In genomic region chr2:238101891-238102841, GRCh38 we compare ENCODE assay signal across 16 cellular contexts. TPM values are rescaled to one million over a fixed set of nuclear protein-coding genes. Genes with fewer than 3 reads are reported as not detected.
DNase-seq lines count a peak whose midpoint lies in the region; ATAC-seq and TF ChIP-seq lines count a peak whose summit lies in the region.
"Had no signal": no experiment of that assay in that cellular context is flagged by ENCODE, and none has a peak within 500 bp of the region (broad histone marks: within the 10 kb centered on the region; RNA-seq: fewer than 3 reads in every experiment).

No MANE protein-coding gene starts in this region.

- intact Hi-C loops in psoas muscle (cut with DNase I) = no loop called here

- H3K27ac Mint-ChIP-seq in H9 (0 out of 7 replicates have a peak overlapping the region, but pooled peaks of 1 of the 3 experiments have one; percentile 51), endodermal cell (no peak overlapping the region)

- H4K20me1 ChIP-seq in BLaER1 (no peaks in the 10 kb centered on the region), H9 (ENCODE audit: control insufficient read depth, insufficient read depth, insufficient read length) (no peaks in the 10 kb centered on the region)

- H3K36me3 Mint-ChIP-seq in H9 (ENCODE audit: insufficient read depth in 1 of 3, low read depth in 3 of 3) (peaks cover 0 to 4% (median 0%) of the 10 kb centered on the region in 3 experiments; a peak in 3 of 7 replicates), endodermal cell (ENCODE audit: low read depth) (no peaks in the 10 kb centered on the region)

- H3K56ac ChIP-seq in H9 (ENCODE audit: insufficient read length, low read depth, low read length) = no peak overlapping the region

- no peaks in the 10 kb centered on the region for H3K23me2 ChIP-seq in H9 (ENCODE audit: insufficient read length, low read depth, low read length, poor library complexity, severe bottlenecking)

- H3K18ac ChIP-seq in H9 (ENCODE audit: insufficient read length, low read depth, low read length) = no peak overlapping the region

- no peaks in the 10 kb centered on the region for H3K27me3 ChIP-seq in BLaER1
- H3K27me3 ChIP-seq in H9 (ENCODE audit: insufficient read depth, low read length) = no peaks in the 10 kb centered on the region
- H3K27me3 ChIP-seq in endodermal cell (ENCODE audit: control insufficient read depth, insufficient read depth, low read length, poor library complexity, severe bottlenecking) = no peaks in the 10 kb centered on the region
- no peaks in the 10 kb centered on the region for H3K27me3 ChIP-seq in psoas muscle (ENCODE audit: insufficient read depth in 3 of 3, low read length in 2 of 3)

- no peak overlapping the region for H4K91ac ChIP-seq in H9 (ENCODE audit: insufficient read length, low read depth, low read length)

- H4K8ac ChIP-seq in H9 (replicated peaks; ENCODE audit: insufficient read length, low read depth, low read length) = no peak overlapping the region

- H3T11ph ChIP-seq in H9 (ENCODE audit: low read length) = no peak overlapping the region

- no peak overlapping the region for H2AFZ ChIP-seq in H9 (ENCODE audit: low read length)
- H2AFZ ChIP-seq: PC-9 had no signal

- H2BK5ac ChIP-seq in H9 (ENCODE audit: insufficient read length, low read length) = no peak overlapping the region

- H3K27me3 Mint-ChIP-seq in H9 (ENCODE audit: low read depth) (no peaks in the 10 kb centered on the region; the same call in none of the 2 replicates), endodermal cell (ENCODE audit: insufficient read depth) (no peaks in the 10 kb centered on the region)

- no peak overlapping the region for H2BK15ac ChIP-seq in H9 (ENCODE audit: low read depth, low read length)

- H3K9me3 ChIP-seq in BLaER1 (no peaks in the 10 kb centered on the region), H9 (ENCODE audit: control insufficient read depth, low read depth, low read length) (no peaks in the 10 kb centered on the region), endodermal cell (ENCODE audit: control insufficient read depth, low read length) (no peaks in the 10 kb centered on the region), psoas muscle (no peaks in the 10 kb centered on the region)

- no peaks in the 10 kb centered on the region for H3K36me3 ChIP-seq in BLaER1
- no peaks in the 10 kb centered on the region for H3K36me3 ChIP-seq in endodermal cell (ENCODE audit: control insufficient read depth, insufficient read depth, low read length)
- no peaks in the 10 kb centered on the region for H3K36me3 ChIP-seq in psoas muscle (ENCODE audit: insufficient read depth in 1 of 2, low read depth in 1 of 2)

- no peak for ATAC-seq in psoas muscle

- H3K4me1 ChIP-seq in BLaER1 (peaks cover 95% of the 10 kb centered on the region), H9 (ENCODE audit: insufficient read depth, low read length) (no peaks in the 10 kb centered on the region), endodermal cell (ENCODE audit: control insufficient read depth, insufficient read depth, low read length) (no peaks in the 10 kb centered on the region), psoas muscle (no peaks in the 10 kb centered on the region)

- H2BK20ac ChIP-seq in H9 (ENCODE audit: low read depth, low read length, poor library complexity, severe bottlenecking) = no peak overlapping the region

- TF ChIP-seq CTCF in H9 (conservative IDR thresholded peaks at IDR 0.05) = no peak
- no peak for TF ChIP-seq CTCF in endodermal cell (conservative IDR thresholded peaks at IDR 0.05)
- TF ChIP-seq CTCF in psoas muscle (IDR thresholded peaks at IDR 0.05) = no peak

- H3K9ac ChIP-seq in BLaER1 (no peak overlapping the region), H9 (ENCODE audit: extremely low read depth, insufficient read length, low read length) (no peak overlapping the region), endodermal cell (ENCODE audit: extremely low read depth, low read length, poor library complexity, severe bottlenecking) (no peak overlapping the region)

- DNase-seq in H9 = peak; percentile 46
- peak; percentile 53 for DNase-seq in endodermal cell
- peak; percentile 12 to 46 for DNase-seq in psoas muscle
- no peak for DNase-seq in T1000 (lab: John Stamatoyannopoulos, UW)
- DNase-seq in DMS114 treated with DMSO at 0.1 percent for 48 hours (lab: John Stamatoyannopoulos, UW; ENCODE audit: unreplicated experiment) = no peak
- DNase-seq in nucleus accumbens (lab: John Stamatoyannopoulos, UW) = no peak
- DNase-seq: cerebellar nuclear complex, DMS79 treated with DMSO at 0.1 percent for 48 hours, kidney glomerular epithelial cell, NCI-H2029 treated with DMSO at 0.1 percent for 48 hours, NCI-H524 treated with DMSO at 0.1 percent for 48 hours, PC-9, trophoblast cell had no signal

- no peak overlapping the region for H2BK12ac ChIP-seq in H9 (ENCODE audit: insufficient read length, low read depth, low read length)

- H3K9me3 Mint-ChIP-seq in H9 (no peaks in the 10 kb centered on the region), endodermal cell (no peaks in the 10 kb centered on the region)

- H3K27ac ChIP-seq in BLaER1 (0 out of 2 replicates have a peak overlapping the region, but pooled peaks have one; percentile 13), H9 (ENCODE audit: insufficient read length, low read depth, low read length) (no peak overlapping the region), endodermal cell (ENCODE audit: low read depth, low read length) (no peak overlapping the region), psoas muscle (no peak overlapping the region)
- H3K27ac ChIP-seq: PC-9, VCaP had no signal

- peak overlapping the region; percentile 39 for H3K4me2 ChIP-seq in BLaER1
- H3K4me2 ChIP-seq in H9 (ENCODE audit: insufficient read depth, insufficient read length, low read length) = no peak overlapping the region
- H3K4me2 ChIP-seq: PC-9 had no signal

- WGBS in H9 (ENCODE audit: extremely low coverage, insufficient read length, low lambda C conversion rate) = no CpG with 5 or more reads among the region's 30 CpGs
- 91 to 94% methylated on average over 21 to 30 of the region's 30 CpGs for WGBS in endodermal cell (ENCODE audit: insufficient coverage in 1 of 2, insufficient read length in 1 of 2), 2 experiments
- 86 to 90% (median 90%) methylated on average over 29 to 30 of the region's 30 CpGs for WGBS in psoas muscle, 3 donors

- H3K23ac ChIP-seq in H9 (ENCODE audit: insufficient read length, low read depth, low read length) = no peak overlapping the region

- no peak overlapping the region for H2BK120ac ChIP-seq in H9 (ENCODE audit: low read depth, low read length, poor library complexity, severe bottlenecking)

- H3K4me3 ChIP-seq in BLaER1 (no peak overlapping the region), endodermal cell (ENCODE audit: low read length) (no peak overlapping the region), psoas muscle (no peak overlapping the region)
- H3K4me3 ChIP-seq: PC-9 had no signal

- no peak overlapping the region for H2AK5ac ChIP-seq in H9 (ENCODE audit: insufficient read length, low read length)

- H3K4me1 Mint-ChIP-seq in H9 = peaks cover 13 to 22% of the 10 kb centered on the region in 2 experiments
- H3K4me1 Mint-ChIP-seq in endodermal cell = no peaks in the 10 kb centered on the region

- H3K4me3 Mint-ChIP-seq in H9 = no peak overlapping the region
- H3K4me3 Mint-ChIP-seq in endodermal cell = no peak overlapping the region

- H3K79me2 ChIP-seq in H9 (ENCODE audit: insufficient read depth, low read length) = no peaks in the 10 kb centered on the region

- no peak overlapping the region for H4K5ac ChIP-seq in H9 (ENCODE audit: insufficient read length, low read depth, low read length)

- H3K14ac ChIP-seq in H9 (ENCODE audit: insufficient read depth, low read length) = no peak overlapping the region; the same call in 1 of the 2 replicates

- H3K79me1 ChIP-seq in H9 (ENCODE audit: insufficient read depth, low read depth, low read length, poor library complexity, severe bottlenecking) = no peaks in the 10 kb centered on the region

- H3K4ac ChIP-seq in H9 (ENCODE audit: low read depth, low read length) = no peak overlapping the region

RNA-seq across cellular contexts. Expression of gene ESPNL, which starts 2.0 kb away (rescaled TPM):
- total RNA-seq in H9 (2021) (0.17 and 0.37 TPM in 2 replicates), endodermal cell (under 1 TPM; 0.15 to 0.86 TPM), psoas muscle (under 1 TPM in 3 of 4 donors, not detected in 1; 0.17 to 0.32 (median 0.22) TPM)
- 0.32 TPM for polyA plus RNA-seq in endodermal cell (2013, experiment 1 of 2)
- polyA plus RNA-seq in endodermal cell (2013, experiment 2 of 2) = 0.25 TPM
- polyA plus RNA-seq in psoas muscle = under 1 TPM; 0.04 to 0.14 (median 0.12) TPM
- total RNA-seq: endothelial cell of umbilical vein had no signal
- polyA plus RNA-seq: endothelial cell of umbilical vein had no signal

RNA-seq across cellular contexts. Expression of gene KLHL30, which starts 36.3 kb away (rescaled TPM):
- total RNA-seq in H9 (2021) (not detected in 2 replicates), endodermal cell (not detected), psoas muscle (100 to 1,000 TPM in 3 of 4 donors, 10 to 100 TPM in 1; 82.1 to 175 (median 153) TPM)
- polyA plus RNA-seq in endodermal cell (2013, experiment 1 of 2) = 0.25 TPM
- 0.41 TPM for polyA plus RNA-seq in endodermal cell (2013, experiment 2 of 2)
- 100 to 1,000 TPM in 1 of 3 donors, 10 to 100 TPM in 2; 67.7 to 121 (median 91.7) TPM for polyA plus RNA-seq in psoas muscle
- total RNA-seq: endothelial cell of umbilical vein had no signal
- polyA plus RNA-seq: endothelial cell of umbilical vein had no signal

RNA-seq across cellular contexts. Expression of gene SCLY, which starts 41.4 kb away (rescaled TPM):
- total RNA-seq in H9 (2021) (53.4 and 55.3 TPM in 2 replicates), endodermal cell (10 to 100 TPM; 39.0 to 45.0 TPM), psoas muscle (10 to 100 TPM in 1 of 4 donors, 1 to 10 TPM in 3; 4.8 to 10.1 (median 7.4) TPM)
- 26.0 TPM for polyA plus RNA-seq in endodermal cell (2013, experiment 1 of 2)
- 23.0 TPM for polyA plus RNA-seq in endodermal cell (2013, experiment 2 of 2)
- 1 to 10 TPM; 4.6 to 8.8 (median 6.5) TPM for polyA plus RNA-seq in psoas muscle

RNA-seq across cellular contexts. Expression of gene ERFE, which starts 56.6 kb away (rescaled TPM):
- total RNA-seq in H9 (2021) (2.0 and 2.1 TPM in 2 replicates), endodermal cell (1 to 10 TPM in 1 of 2 donors, under 1 TPM in 1; 0.48 to 1.6 TPM), psoas muscle (10 to 100 TPM in 1 of 4 donors, 1 to 10 TPM in 3; 1.8 to 18.2 (median 4.5) TPM)
- 3.4 TPM for polyA plus RNA-seq in endodermal cell (2013, experiment 1 of 2)
- 2.0 TPM for polyA plus RNA-seq in endodermal cell (2013, experiment 2 of 2)
- polyA plus RNA-seq in psoas muscle = 10 to 100 TPM in 1 of 3 donors, 1 to 10 TPM in 2; 1.4 to 15.4 (median 1.7) TPM

Comparison
In these comparisons a context has a peak if more than half of its experiments do, and no peak if none do; other contexts are left out.
1. DNase-seq: peak in H9 (single experiment), endodermal cell (single experiment) and psoas muscle (2 of 2); none in T1000 (single experiment), DMS114 treated with DMSO at 0.1 percent for 48 hours (single experiment) and nucleus accumbens (0 of 56).
2. RNA of gene KLHL30, which starts 36.3 kb away (total RNA-seq): 82.1 to 175 TPM in psoas muscle; not detected in H9 and not detected in endodermal cell; every median in the first group is over 10 times any median in the second.